ENCODE assay signal across 1 cellular context in the genomic region with DNA sequence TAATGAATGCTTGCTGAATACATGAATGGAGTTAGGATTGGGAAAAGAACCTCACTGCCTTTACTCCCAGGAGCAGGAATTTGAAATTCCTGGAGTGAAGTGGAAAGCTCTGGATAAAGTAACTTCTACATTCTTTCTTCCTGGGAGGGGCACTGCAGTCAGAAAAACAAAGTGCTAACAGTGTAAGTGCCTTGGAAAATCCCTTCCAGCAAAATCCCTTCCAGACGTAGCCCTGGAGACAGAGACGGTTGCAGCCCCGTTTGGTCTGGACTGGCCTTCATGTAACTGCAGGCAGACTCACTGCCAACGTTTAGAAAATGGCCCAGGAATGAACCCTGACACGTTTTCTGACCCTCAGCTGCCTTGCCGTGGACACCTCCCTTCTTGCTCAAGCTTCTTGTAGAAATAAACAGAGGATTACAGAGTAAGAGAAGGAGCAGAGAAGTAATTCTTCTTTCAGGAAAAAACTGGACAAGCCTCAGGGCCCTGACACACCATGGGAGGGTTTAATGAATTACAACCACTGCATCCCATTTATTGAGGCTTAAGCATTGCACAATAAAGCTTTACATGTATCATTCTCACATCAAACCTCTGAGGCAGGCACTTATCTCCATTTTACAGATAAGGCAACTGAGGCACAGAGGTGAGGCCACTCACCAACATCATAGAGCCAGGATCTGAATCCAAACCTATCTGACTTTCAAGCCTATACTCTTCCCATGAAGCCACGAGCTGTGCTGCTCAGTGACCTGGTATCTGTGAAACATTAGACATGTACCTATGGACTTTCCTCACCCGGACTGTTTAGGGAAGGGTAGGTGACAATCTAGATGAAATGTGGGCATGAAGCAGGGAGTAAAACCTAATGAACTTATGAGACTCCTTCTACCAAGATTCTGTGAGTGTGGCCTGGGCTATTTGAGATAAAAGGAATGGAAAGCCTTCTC.
TF ChIP-seq lines count a peak whose summit lies in the region.

No MANE protein-coding gene starts in this region.

TF ChIP-seq in H1, 55 proteins besides CTCF, POLR2A, EP300 and RAD21:
- TF ChIP-seq EZH2 (IDR thresholded peaks at IDR 0.05; ENCODE audit: low read depth, low read length, severe bottlenecking) (no peak), CBX8 (IDR thresholded peaks at IDR 0.05; ENCODE audit: borderline replicate concordance, low read depth, low read length) (no peak)
